In genomic region chr4:77076889-77077635, GRCh38 we compare ENCODE assay signal across 8 cellular contexts. TPM values are rescaled to one million over a fixed set of nuclear protein-coding genes. Genes with fewer than 3 reads are reported as not detected.
DNase-seq lines count a peak whose midpoint lies in the region; ATAC-seq and TF ChIP-seq lines count a peak whose summit lies in the region.

No MANE protein-coding gene starts in this region.

- WGBS in SK-N-SH (ENCODE audit: low lambda C conversion rate) = 96% methylated on average over 10 of the region's 10 CpGs

- H3K27me3 ChIP-seq in SK-N-SH (ENCODE audit: insufficient read depth) = no peaks in the 10 kb centered on the region
- no peaks in the 10 kb centered on the region for H3K27me3 ChIP-seq in iPS-18a (ENCODE audit: control insufficient read depth, insufficient read depth, low read length)
- no peaks in the 10 kb centered on the region for H3K27me3 ChIP-seq in stomach smooth muscle (ENCODE audit: control insufficient read depth in 1 of 2, insufficient read depth in 2 of 2, low read length in 2 of 2)

- H3K4me3 Mint-ChIP-seq in activated B cell treated with CpG ODN at 0.5 μM for 24 hours = peak overlapping the region; percentile 33

- H3K9me3 ChIP-seq in SK-N-SH = no peaks in the 10 kb centered on the region
- no peaks in the 10 kb centered on the region for H3K9me3 ChIP-seq in iPS-18a (ENCODE audit: control insufficient read depth, low read depth, low read length)
- no peaks in the 10 kb centered on the region for H3K9me3 ChIP-seq in stomach smooth muscle (ENCODE audit: control insufficient read depth in 2 of 2, low read length in 2 of 2)

- peak overlapping the region; percentile 100 for H3K27ac Mint-ChIP-seq in activated B cell treated with CpG ODN at 0.5 μM for 24 hours

- H3K36me3 Mint-ChIP-seq in activated B cell treated with CpG ODN at 0.5 μM for 24 hours (ENCODE audit: low read depth) = peaks cover 13% of the 10 kb centered on the region

- TF ChIP-seq RAD21 in SK-N-SH (IDR thresholded peaks at IDR 0.05; ENCODE audit: low read length) = no peak

- POLR2A ChIA-PET in SK-N-SH (lab: Yijun Ruan, JAX) (interaction anchor here (1.0 to 1.4 kb wide), 2 partner anchors 79 to 81 kb away, joined by 3 to 5 read pairs; no protein-coding TSS in a partner anchor), activated B cell treated with CpG ODN at 0.5 μM for 24 hours (lab: Charles Lee) (interaction anchor here (0.6 to 3.8 kb wide), 11 partner anchors 16 to 850 kb away, joined by 3 to 105 read pairs (median 9); partner anchors contain the start of genes CCNG2 and SEPTIN11)

- H3K9me2 ChIP-seq in SK-N-SH = no peaks in the 10 kb centered on the region

- H4K20me1 ChIP-seq in SK-N-SH (ENCODE audit: insufficient read depth) = peaks cover 29% of the 10 kb centered on the region

- H3K4me3 ChIP-seq in SK-N-SH (ENCODE audit: low read depth in 2 of 2, low read length in 1 of 2) (peak overlapping the region; percentile 68 to 83; a peak in 3 of 4 replicates), iPS-18a (ENCODE audit: low read length) (peak overlapping the region; percentile 95), stomach smooth muscle (ENCODE audit: low read length in 2 of 2) (peak overlapping the region in 1 of 2 donors; percentile 95)

- no peak for DNase-seq in SK-N-SH
- DNase-seq in activated B cell treated with CpG ODN at 0.5 μM for 24 hours = no peak
- DNase-seq in NCI-H1105 (lab: John Stamatoyannopoulos, UW) = no peak
- no peak for DNase-seq in DMS53 treated with DMSO at 0.1 percent for 48 hours (lab: John Stamatoyannopoulos, UW; ENCODE audit: unreplicated experiment)
- DNase-seq in GM19240 (ENCODE audit: insufficient read length, low spot score) = no peak

- TF ChIP-seq CTCF in SK-N-SH (IDR thresholded peaks at IDR 0.05) = no peak
- TF ChIP-seq CTCF in activated B cell treated with CpG ODN at 0.5 μM for 24 hours (IDR thresholded peaks at IDR 0.05) = no peak

- H3K9ac ChIP-seq in SK-N-SH (peak overlapping the region; percentile 98; the same call in 1 of the 2 replicates), iPS-18a (ENCODE audit: low read length) (peak overlapping the region; percentile 97), stomach smooth muscle (ENCODE audit: low read length in 2 of 2) (peak overlapping the region; percentile 99 to 100)

- peak overlapping the region; percentile 75; the same call in 1 of the 2 replicates for H2AFZ ChIP-seq in SK-N-SH (ENCODE audit: low read depth)

- ATAC-seq in SK-N-SH treated with all-trans-retinoic acid at 6 μM for 48 hours (no peak), activated B cell treated with CpG ODN at 0.5 μM for 24 hours (ENCODE audit: low read depth) (no peak)

- no peaks in the 10 kb centered on the region for H3K9me3 Mint-ChIP-seq in activated B cell treated with CpG ODN at 0.5 μM for 24 hours

- no peaks in the 10 kb centered on the region for H3K27me3 Mint-ChIP-seq in activated B cell treated with CpG ODN at 0.5 μM for 24 hours

- peaks cover 0 to 4% of the 10 kb centered on the region in 2 experiments; a peak in 1 of 4 replicates for H3K4me1 ChIP-seq in SK-N-SH (ENCODE audit: control insufficient read depth in 1 of 2, insufficient read depth in 2 of 2, low read depth in 1 of 2, low read length in 1 of 2)
- peaks cover 8% of the 10 kb centered on the region for H3K4me1 ChIP-seq in iPS-18a (ENCODE audit: control insufficient read depth, low read depth, low read length)
- H3K4me1 ChIP-seq in stomach smooth muscle (ENCODE audit: control insufficient read depth, insufficient read depth, low read length) = peaks cover 4% of the 10 kb centered on the region

- TF ChIP-seq EP300 in SK-N-SH (IDR thresholded peaks at IDR 0.05; ENCODE audit: borderline replicate concordance in 1 of 2, low read depth in 1 of 2, low read length in 1 of 2) = no peak

- peaks cover 54% of the 10 kb centered on the region for H3K79me2 ChIP-seq in SK-N-SH (ENCODE audit: insufficient read depth)

- peaks cover 37% of the 10 kb centered on the region for H3K4me1 Mint-ChIP-seq in activated B cell treated with CpG ODN at 0.5 μM for 24 hours

- H3F3A ChIP-seq in SK-N-SH (replicated peaks; ENCODE audit: insufficient read depth) = peaks cover 5% of the 10 kb centered on the region

- CTCF ChIA-PET in SK-N-SH (lab: Yijun Ruan, JAX) = interaction anchor here (4.8 kb wide), 1 partner anchor 19 kb away, joined by 18 read pairs; no protein-coding TSS in a partner anchor
- CTCF ChIA-PET in activated B cell treated with CpG ODN at 0.5 μM for 24 hours (lab: Charles Lee) = interaction anchor here (0.7 to 2.4 kb wide), 4 partner anchors 18 to 126 kb away, joined by 3 to 8 read pairs (median 4); no protein-coding TSS in a partner anchor

- peak overlapping the region; percentile 96 to 99 for H3K27ac ChIP-seq in SK-N-SH (ENCODE audit: low read depth in 2 of 2, low read length in 1 of 2)
- H3K27ac ChIP-seq in iPS-18a (ENCODE audit: low read length) = no peak overlapping the region
- peak overlapping the region; percentile 99 for H3K27ac ChIP-seq in stomach smooth muscle (ENCODE audit: low read length)

- intact Hi-C loops in activated B cell treated with CpG ODN at 0.5 μM for 24 hours (cut with micrococcal nuclease) = loop anchor here (1.0 to 10.0 kb wide), 10 partner anchors 18 to 1562 kb away; partner anchors contain the start of genes MRPL1, RCHY1, SCARB2 and SEPTIN11

- H3K36me3 ChIP-seq in SK-N-SH (replicated peaks in 1 of 2; ENCODE audit: control insufficient read depth in 1 of 2, insufficient read depth in 2 of 2, low read length in 1 of 2) (no peaks in the 10 kb centered on the region), iPS-18a (ENCODE audit: control insufficient read depth, low read depth, low read length) (no peaks in the 10 kb centered on the region), stomach smooth muscle (ENCODE audit: control insufficient read depth in 2 of 2, insufficient read depth in 2 of 2, low read length in 2 of 2) (no peaks in the 10 kb centered on the region)

- peak overlapping the region; percentile 94 for H3K4me2 ChIP-seq in SK-N-SH

TF ChIP-seq in SK-N-SH, 30 proteins besides CTCF, POLR2A, EP300 and RAD21 (continues in another document):
- TF ChIP-seq CHD2 (IDR thresholded peaks at IDR 0.05; ENCODE audit: low read length, partially characterized antibody) (no peak), MEF2A (IDR thresholded peaks at IDR 0.05; ENCODE audit: borderline replicate concordance, low read depth) (no peak), IRF3 (IDR thresholded peaks at IDR 0.05; ENCODE audit: low read depth, low read length) (no peak)
- TF ChIP-seq, protein P1, sequence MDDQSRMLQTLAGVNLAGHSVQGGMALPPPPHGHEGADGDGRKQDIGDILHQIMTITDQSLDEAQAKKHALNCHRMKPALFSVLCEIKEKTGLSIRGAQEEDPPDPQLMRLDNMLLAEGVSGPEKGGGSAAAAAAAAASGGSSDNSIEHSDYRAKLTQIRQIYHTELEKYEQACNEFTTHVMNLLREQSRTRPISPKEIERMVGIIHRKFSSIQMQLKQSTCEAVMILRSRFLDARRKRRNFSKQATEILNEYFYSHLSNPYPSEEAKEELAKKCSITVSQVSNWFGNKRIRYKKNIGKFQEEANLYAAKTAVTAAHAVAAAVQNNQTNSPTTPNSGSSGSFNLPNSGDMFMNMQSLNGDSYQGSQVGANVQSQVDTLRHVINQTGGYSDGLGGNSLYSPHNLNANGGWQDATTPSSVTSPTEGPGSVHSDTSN (IDR thresholded peaks at IDR 0.05) = no peak

TF ChIP-seq in SK-N-SH treated with all-trans-retinoic acid at 6 μM for 48 hours, 23 proteins besides CTCF, POLR2A, EP300 and RAD21:
- TF ChIP-seq SNAI2 (CRISPR knock-in tag; IDR thresholded peaks at IDR 0.05) (no peak), BACH2 (CRISPR knock-in tag; IDR thresholded peaks at IDR 0.05; ENCODE audit: borderline replicate concordance) (no peak), PPARA (CRISPR knock-in tag; IDR thresholded peaks at IDR 0.05; ENCODE audit: borderline replicate concordance) (no peak)

RNA-seq across cellular contexts. Expression of gene CCNI, which starts 1.3 kb away (rescaled TPM):
- polyA plus RNA-seq in SK-N-SH (2012; rRNA removed) = 56.8 and 61.8 TPM in 2 replicates
- polyA plus RNA-seq in SK-N-SH (2012; cell fraction: cytosol; rRNA removed) = 79.8 and 82.4 TPM in 2 replicates
- polyA plus RNA-seq in SK-N-SH (2012; cell fraction: nucleus; rRNA removed) = 15.0 and 31.1 TPM in 2 replicates
- total RNA-seq in activated B cell treated with CpG ODN at 0.5 μM for 24 hours = 237 and 246 TPM in 2 replicates
